ENCODE assay signal across 1 cellular context in the genomic region with DNA sequence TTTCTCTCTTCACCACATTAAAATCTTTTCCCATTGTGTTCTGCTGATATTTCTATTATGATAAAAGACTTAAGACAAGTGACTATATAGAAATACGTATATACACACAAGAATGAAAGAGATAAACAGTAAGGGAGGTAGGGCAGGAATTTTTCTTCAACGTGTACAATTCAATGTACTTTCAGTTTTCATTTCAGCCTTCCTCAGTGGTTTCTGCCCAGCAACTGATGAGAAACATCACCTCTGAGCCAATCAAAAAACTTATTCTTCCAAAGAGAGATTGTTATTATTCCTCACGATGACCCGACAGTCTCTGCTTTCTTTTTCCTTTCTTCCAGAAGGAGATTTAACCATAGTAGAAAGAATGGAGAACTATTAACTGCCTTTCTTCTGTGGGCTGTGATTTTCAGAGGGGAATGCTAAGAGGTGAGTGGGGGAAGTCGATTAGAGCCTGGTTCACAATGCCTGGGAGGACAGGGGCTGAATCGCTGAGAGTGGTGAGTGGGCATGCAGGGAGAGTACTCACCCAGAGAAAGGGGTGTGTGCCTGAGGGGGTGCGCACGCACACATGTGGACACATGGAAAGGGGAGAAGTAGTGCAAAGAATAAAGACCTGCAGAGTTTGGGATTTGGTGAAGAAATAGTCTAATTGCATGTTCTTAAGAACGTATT.
TF ChIP-seq lines count a peak whose summit lies in the region.

Gene BTN3A1, plus strand, starts transcription at position 289 of the 672 bp plus-strand sequence. CDS start 3,289 bp downstream, outside the sequence.

TF ChIP-seq in HepG2, 621 proteins besides CTCF, POLR2A, EP300 and RAD21 (continued from another document and continues in another):
- TF ChIP-seq, protein P1, sequence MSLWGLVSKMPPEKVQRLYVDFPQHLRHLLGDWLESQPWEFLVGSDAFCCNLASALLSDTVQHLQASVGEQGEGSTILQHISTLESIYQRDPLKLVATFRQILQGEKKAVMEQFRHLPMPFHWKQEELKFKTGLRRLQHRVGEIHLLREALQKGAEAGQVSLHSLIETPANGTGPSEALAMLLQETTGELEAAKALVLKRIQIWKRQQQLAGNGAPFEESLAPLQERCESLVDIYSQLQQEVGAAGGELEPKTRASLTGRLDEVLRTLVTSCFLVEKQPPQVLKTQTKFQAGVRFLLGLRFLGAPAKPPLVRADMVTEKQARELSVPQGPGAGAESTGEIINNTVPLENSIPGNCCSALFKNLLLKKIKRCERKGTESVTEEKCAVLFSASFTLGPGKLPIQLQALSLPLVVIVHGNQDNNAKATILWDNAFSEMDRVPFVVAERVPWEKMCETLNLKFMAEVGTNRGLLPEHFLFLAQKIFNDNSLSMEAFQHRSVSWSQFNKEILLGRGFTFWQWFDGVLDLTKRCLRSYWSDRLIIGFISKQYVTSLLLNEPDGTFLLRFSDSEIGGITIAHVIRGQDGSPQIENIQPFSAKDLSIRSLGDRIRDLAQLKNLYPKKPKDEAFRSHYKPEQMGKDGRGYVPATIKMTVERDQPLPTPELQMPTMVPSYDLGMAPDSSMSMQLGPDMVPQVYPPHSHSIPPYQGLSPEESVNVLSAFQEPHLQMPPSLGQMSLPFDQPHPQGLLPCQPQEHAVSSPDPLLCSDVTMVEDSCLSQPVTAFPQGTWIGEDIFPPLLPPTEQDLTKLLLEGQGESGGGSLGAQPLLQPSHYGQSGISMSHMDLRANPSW (CRISPR knock-in tag; IDR thresholded peaks at IDR 0.05; ENCODE audit: borderline replicate concordance): 0 out of 2 replicates have a peak, but pooled peaks have one; percentile 24
- TF ChIP-seq GTF3A (CRISPR knock-in tag; conservative IDR thresholded peaks at IDR 0.05): no peak
- peak; percentile 68; the same call in 1 of the 2 replicates for TF ChIP-seq HMGXB3 (CRISPR knock-in tag; IDR thresholded peaks at IDR 0.05; ENCODE audit: borderline replicate concordance)
- peak; percentile 47; the same call in 1 of the 2 replicates for TF ChIP-seq TAF1 (CRISPR knock-in tag; IDR thresholded peaks at IDR 0.05)
- no peak for TF ChIP-seq ZBTB2 (CRISPR knock-in tag; IDR thresholded peaks at IDR 0.05; ENCODE audit: low read depth)
- no peak for TF ChIP-seq NRL (CRISPR knock-in tag; IDR thresholded peaks at IDR 0.05; ENCODE audit: borderline replicate concordance)
- TF ChIP-seq RFXANK (CRISPR knock-in tag; IDR thresholded peaks at IDR 0.05): peak; percentile 100
- no peak for TF ChIP-seq GABPB1 (CRISPR knock-in tag; IDR thresholded peaks at IDR 0.05)
- TF ChIP-seq, protein P2, sequence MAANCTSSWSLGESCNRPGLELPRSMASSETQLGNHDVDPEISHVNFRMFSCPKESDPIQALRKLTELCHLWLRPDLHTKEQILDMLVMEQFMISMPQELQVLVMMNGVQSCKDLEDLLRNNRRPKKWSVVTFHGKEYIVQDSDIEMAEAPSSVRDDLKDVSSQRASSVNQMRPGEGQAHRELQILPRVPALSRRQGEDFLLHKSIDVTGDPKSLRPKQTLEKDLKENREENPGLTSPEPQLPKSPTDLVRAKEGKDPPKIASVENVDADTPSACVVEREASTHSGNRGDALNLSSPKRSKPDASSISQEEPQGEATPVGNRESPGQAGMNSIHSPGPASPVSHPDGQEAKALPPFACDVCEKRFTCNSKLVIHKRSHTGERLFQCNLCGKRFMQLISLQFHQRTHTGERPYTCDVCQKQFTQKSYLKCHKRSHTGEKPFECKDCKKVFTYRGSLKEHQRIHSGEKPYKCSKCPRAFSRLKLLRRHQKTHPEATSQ (CRISPR knock-in tag; IDR thresholded peaks at IDR 0.05; ENCODE audit: borderline replicate concordance): 0 out of 2 replicates have a peak, but pooled peaks have one; percentile 35
- no peak for TF ChIP-seq HHEX (CRISPR knock-in tag; IDR thresholded peaks at IDR 0.05)
- TF ChIP-seq SOX13 (IDR thresholded peaks at IDR 0.05): no peak
- TF ChIP-seq SOX13 (CRISPR knock-in tag; conservative IDR thresholded peaks at IDR 0.05 in 1 of 2, IDR thresholded peaks at IDR 0.05 in 1 of 2): peak in 1 of 2 experiments; percentile 17; a peak in 1 of 4 replicates
- TF ChIP-seq, protein P3, sequence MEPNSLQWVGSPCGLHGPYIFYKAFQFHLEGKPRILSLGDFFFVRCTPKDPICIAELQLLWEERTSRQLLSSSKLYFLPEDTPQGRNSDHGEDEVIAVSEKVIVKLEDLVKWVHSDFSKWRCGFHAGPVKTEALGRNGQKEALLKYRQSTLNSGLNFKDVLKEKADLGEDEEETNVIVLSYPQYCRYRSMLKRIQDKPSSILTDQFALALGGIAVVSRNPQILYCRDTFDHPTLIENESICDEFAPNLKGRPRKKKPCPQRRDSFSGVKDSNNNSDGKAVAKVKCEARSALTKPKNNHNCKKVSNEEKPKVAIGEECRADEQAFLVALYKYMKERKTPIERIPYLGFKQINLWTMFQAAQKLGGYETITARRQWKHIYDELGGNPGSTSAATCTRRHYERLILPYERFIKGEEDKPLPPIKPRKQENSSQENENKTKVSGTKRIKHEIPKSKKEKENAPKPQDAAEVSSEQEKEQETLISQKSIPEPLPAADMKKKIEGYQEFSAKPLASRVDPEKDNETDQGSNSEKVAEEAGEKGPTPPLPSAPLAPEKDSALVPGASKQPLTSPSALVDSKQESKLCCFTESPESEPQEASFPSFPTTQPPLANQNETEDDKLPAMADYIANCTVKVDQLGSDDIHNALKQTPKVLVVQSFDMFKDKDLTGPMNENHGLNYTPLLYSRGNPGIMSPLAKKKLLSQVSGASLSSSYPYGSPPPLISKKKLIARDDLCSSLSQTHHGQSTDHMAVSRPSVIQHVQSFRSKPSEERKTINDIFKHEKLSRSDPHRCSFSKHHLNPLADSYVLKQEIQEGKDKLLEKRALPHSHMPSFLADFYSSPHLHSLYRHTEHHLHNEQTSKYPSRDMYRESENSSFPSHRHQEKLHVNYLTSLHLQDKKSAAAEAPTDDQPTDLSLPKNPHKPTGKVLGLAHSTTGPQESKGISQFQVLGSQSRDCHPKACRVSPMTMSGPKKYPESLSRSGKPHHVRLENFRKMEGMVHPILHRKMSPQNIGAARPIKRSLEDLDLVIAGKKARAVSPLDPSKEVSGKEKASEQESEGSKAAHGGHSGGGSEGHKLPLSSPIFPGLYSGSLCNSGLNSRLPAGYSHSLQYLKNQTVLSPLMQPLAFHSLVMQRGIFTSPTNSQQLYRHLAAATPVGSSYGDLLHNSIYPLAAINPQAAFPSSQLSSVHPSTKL (CRISPR knock-in tag; IDR thresholded peaks at IDR 0.05): peak; percentile 40; the same call in 1 of the 2 replicates
- peak; percentile 43; the same call in 1 of the 2 replicates for TF ChIP-seq ZNF34 (CRISPR knock-in tag; IDR thresholded peaks at IDR 0.05; ENCODE audit: borderline replicate concordance)
- peak; percentile 39; the same call in 1 of the 2 replicates for TF ChIP-seq ZNF567 (CRISPR knock-in tag; IDR thresholded peaks at IDR 0.05; ENCODE audit: borderline replicate concordance)
- TF ChIP-seq, protein P4, sequence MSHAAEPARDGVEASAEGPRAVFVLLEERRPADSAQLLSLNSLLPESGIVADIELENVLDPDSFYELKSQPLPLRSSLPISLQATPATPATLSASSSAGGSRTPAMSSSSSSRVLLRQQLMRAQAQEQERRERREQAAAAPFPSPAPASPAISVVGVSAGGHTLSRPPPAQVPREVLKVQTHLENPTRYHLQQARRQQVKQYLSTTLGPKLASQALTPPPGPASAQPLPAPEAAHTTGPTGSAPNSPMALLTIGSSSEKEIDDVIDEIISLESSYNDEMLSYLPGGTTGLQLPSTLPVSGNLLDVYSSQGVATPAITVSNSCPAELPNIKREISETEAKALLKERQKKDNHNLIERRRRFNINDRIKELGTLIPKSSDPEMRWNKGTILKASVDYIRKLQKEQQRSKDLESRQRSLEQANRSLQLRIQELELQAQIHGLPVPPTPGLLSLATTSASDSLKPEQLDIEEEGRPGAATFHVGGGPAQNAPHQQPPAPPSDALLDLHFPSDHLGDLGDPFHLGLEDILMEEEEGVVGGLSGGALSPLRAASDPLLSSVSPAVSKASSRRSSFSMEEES (CRISPR knock-in tag; IDR thresholded peaks at IDR 0.05): no peak
- no peak for TF ChIP-seq ZNF282 (IDR thresholded peaks at IDR 0.05; ENCODE audit: partially characterized antibody)
- TF ChIP-seq ZNF367 (CRISPR knock-in tag; IDR thresholded peaks at IDR 0.05; ENCODE audit: borderline replicate concordance): no peak
- TF ChIP-seq HNF1B (CRISPR knock-in tag; IDR thresholded peaks at IDR 0.05): no peak
- 0 out of 2 replicates have a peak, but pooled peaks have one; percentile 70 for TF ChIP-seq TMF1 (CRISPR knock-in tag; IDR thresholded peaks at IDR 0.05; ENCODE audit: low read depth)
- no peak for TF ChIP-seq ZNF776 (CRISPR knock-in tag; IDR thresholded peaks at IDR 0.05)
- no peak for TF ChIP-seq HNF1A (IDR thresholded peaks at IDR 0.05; ENCODE audit: low read depth)
- peak; percentile 40; the same call in 1 of the 2 replicates for TF ChIP-seq HNF1A (CRISPR knock-in tag; IDR thresholded peaks at IDR 0.05; ENCODE audit: borderline replicate concordance)
- no peak for TF ChIP-seq TCF7L2 (IDR thresholded peaks at IDR 0.05; ENCODE audit: low read depth, low read length)
- TF ChIP-seq ZNF136 (CRISPR knock-in tag; IDR thresholded peaks at IDR 0.05; ENCODE audit: low read depth): no peak
- TF ChIP-seq KLF16 (CRISPR knock-in tag; IDR thresholded peaks at IDR 0.05): peak in 1 of 2 experiments; percentile 28; a peak in 1 of 4 replicates
- TF ChIP-seq ZNF777 (CRISPR knock-in tag; IDR thresholded peaks at IDR 0.05): no peak
- TF ChIP-seq PHF5A (CRISPR knock-in tag; IDR thresholded peaks at IDR 0.05; ENCODE audit: low read depth, unreplicated experiment): no peak
- no peak for TF ChIP-seq ZNF496 (CRISPR knock-in tag; IDR thresholded peaks at IDR 0.05; ENCODE audit: insufficient replicate concordance)
- no peak for TF ChIP-seq ZNF768 (CRISPR knock-in tag; IDR thresholded peaks at IDR 0.05)
